24 cellular contexts compared by ENCODE assay signal in the genomic region with DNA sequence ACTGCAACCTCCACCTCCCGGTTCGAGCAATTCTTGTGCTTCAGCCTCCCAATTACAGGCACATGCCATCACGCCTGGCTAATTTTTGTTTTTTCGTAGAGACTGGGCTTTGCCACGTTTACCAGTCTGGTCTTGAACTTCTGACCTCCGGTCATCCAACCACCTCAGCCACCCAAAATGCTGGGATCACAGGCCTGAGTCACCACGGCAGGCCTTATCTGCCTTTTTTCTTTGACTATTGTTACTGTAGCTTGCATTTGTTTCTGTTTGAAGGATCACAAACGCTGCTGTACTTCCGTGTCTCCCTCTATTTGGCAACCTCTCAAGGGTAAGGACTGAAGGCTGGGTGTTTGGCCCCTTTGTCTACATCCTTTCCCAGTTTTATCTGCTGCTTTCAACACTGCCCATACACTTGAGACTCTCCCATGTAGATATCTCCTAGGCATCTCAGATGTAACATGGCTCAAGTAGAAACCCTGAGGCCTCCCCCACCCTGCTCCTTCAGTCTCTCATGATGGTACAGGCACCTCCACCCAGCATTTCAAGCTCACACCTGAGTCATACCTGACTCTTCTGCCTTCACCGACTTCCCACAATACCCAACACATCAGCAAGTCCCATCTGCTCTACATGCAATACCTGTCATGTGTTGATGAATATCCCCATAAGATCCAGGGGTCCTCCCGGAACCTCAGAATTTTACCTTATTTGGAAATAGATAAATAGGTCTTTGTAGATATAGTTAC.
DNase-seq lines count a peak whose midpoint lies in the region; ATAC-seq and FAIRE-seq lines count a peak whose summit lies in the region.
"Had no signal": no experiment of that assay in that cellular context is flagged by ENCODE, and none has a peak within 500 bp of the region (broad histone marks: within the 10 kb centered on the region; RNA-seq: fewer than 3 reads in every experiment).

No MANE protein-coding gene starts in this region.

- FAIRE-seq in RCC 7860 (lab: Jason Lieb, UNC) = no peak
- FAIRE-seq: A204.1, frontal cortex, islet of Langerhans had no signal

- H3K27ac ChIP-seq in epithelial cell of prostate = peak overlapping the region; percentile 40
- H3K27ac ChIP-seq: dorsolateral prefrontal cortex had no signal

- DNase-seq in activated CD8-positive, alpha-beta memory T cell treated with anti-CD3 and anti-CD28 coated beads for 24 hours = peak; percentile 24
- DNase-seq in activated CD8-positive, alpha-beta memory T cell treated with anti-CD3 and anti-CD28 coated beads, Interleukin-2, amount 50 U/mL, for 4 hours = no peak
- peak; percentile 18 for DNase-seq in RCC 7860 (ENCODE audit: low spot score)
- DNase-seq in epithelial cell of prostate (ENCODE audit: low read depth, low spot score) = peak; percentile 18
- DNase-seq in sciatic nerve (ENCODE audit: low spot score) = peak; percentile 17
- no peak for DNase-seq in NCI-H524 treated with DMSO at 0.1 percent for 48 hours (lab: John Stamatoyannopoulos, UW)
- DNase-seq: activated CD8-positive, alpha-beta T cell treated with anti-CD3 and anti-CD28 coated beads, Interleukin-2, amount 10 ng/mL, durations not matched to agents 7 days and 5 days; anterior cingulate cortex; central memory CD4-positive, alpha-beta T cell; erythroblast; GOT3; hippocampal formation; NCI-H524; nucleus accumbens; Right ventricle myocardium superior; stimulated activated CD4-positive, alpha-beta T cell treated with anti-CD3 and anti-CD28 coated beads, Interleukin-4, amount 100 ng/mL, for 24 hours; SW 1271 had no signal

- ATAC-seq in sciatic nerve = no peak
- ATAC-seq in HG03196 (IDR thresholded peaks at IDR 0.05; ENCODE audit: unreplicated experiment) = no peak
- no peak for ATAC-seq in GM18868 (IDR thresholded peaks at IDR 0.05; ENCODE audit: unreplicated experiment)
- ATAC-seq: activated CD4-positive, CD25-positive, alpha-beta regulatory T cell treated with anti-CD3 and anti-CD28 coated beads, Interleukin-2, amount 50 U/mL, for 24 hours; activated CD8-positive, alpha-beta T cell treated with anti-CD3 and anti-CD28 coated beads, Interleukin-2, amount 10 ng/mL, durations not matched to agents 7 days and 5 days had no signal

- intact Hi-C loops in sciatic nerve (cut with DNase I) = no loop called here

Comparison
In these comparisons a context has a peak if more than half of its experiments do, and no peak if none do; other contexts are left out.
1. DNase-seq: peak in activated CD8-positive, alpha-beta memory T cell treated with anti-CD3 and anti-CD28 coated beads for 24 hours (single experiment), RCC 7860 (single experiment), epithelial cell of prostate (single experiment) and sciatic nerve (single experiment); none in activated CD8-positive, alpha-beta memory T cell treated with anti-CD3 and anti-CD28 coated beads, Interleukin-2, amount 50 U/mL, for 4 hours (single experiment) and NCI-H524 treated with DMSO at 0.1 percent for 48 hours (single experiment).